ENCODE assay signal across 23 cellular contexts in the genomic region with DNA sequence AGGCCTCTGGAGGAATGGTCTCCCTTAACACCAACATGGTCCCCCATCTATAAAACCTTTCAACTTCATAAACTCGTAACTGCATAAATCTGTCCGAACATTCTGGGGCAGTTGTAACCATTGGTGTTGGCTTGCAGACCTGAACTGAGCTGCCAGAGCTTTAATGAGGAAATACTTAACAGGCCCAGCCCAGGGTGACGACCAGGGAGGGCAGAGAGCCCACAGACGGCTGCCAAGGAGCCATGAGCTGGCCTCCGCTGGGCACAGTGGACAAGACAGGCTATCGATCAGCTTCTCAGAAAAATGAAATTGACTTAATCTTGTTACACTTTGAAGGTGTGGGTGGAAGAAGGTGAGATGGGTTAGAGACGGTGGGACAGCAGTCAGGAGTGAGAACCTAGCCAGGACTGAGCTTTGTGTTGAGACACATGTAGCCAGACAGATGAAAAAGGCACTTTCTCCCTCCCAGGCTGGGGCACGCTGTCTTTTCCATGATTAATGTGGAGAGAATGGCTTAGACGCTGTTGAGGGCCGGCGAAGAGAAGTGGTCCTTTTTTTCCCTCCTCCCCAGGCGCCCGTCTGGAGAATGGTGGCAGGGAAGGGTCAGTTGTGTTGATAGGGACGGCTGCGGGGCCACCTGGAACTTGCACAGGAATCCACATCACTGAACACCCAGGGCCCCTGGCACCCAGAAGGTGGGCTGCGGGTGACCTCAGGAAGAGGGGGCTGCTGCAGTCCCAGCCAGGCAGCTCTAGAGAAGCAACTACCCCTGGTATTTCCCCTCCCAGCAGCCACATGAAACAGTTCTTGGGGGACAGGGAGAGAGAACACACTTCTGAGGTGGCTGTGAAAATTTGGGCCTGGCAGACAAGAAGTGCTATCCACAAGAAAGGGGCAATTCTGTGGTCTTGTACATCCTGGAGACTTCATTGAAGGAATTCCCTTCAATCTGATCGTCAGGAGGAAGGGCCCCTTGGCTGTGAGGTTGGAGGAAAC. TPM values are rescaled to one million over a fixed set of nuclear protein-coding genes. Genes with fewer than 3 reads are reported as not detected.
"Had no signal": no experiment of that assay in that cellular context is flagged by ENCODE, and none has a peak within 500 bp of the region (broad histone marks: within the 10 kb centered on the region; RNA-seq: fewer than 3 reads in every experiment).

No MANE protein-coding gene starts in this region.

- H3K4me3 ChIP-seq: adrenal gland, breast epithelium, left lung, spleen, tibial artery, vagina had no signal

- H3K27ac ChIP-seq: adrenal gland, breast epithelium, left lung, parathyroid adenoma, spleen, tibial artery, vagina had no signal

- H3K27me3 ChIP-seq: adrenal gland, breast epithelium, left lung, spleen, tibial artery, vagina had no signal

- H3K4me3 Mint-ChIP-seq: activated CD4-positive, alpha-beta T cell treated with anti-CD3 and anti-CD28 coated beads for 36 hours; activated T-helper 1 cell treated with anti-CD3 and anti-CD28 coated beads, Interleukin-12 subunit alpha, Interleukin-12 subunit beta, Interleukin-2, Interleukin-4 antibody, amounts not matched to agents 30 ng/mL and 10 ng/mL and 1 ng/mL, durations not matched to agents 14 hours and 24 hours and 36 hours; memory B cell; naive thymus-derived CD4-positive, alpha-beta T cell; T-cell; WTC11 had no signal

- H3K36me3 Mint-ChIP-seq: activated naive CD4-positive, alpha-beta T cell treated with anti-CD3 and anti-CD28 coated beads, Interleukin-2, amount 50 U/mL, for 72 hours; memory B cell; naive thymus-derived CD4-positive, alpha-beta T cell; T-cell; WTC11 had no signal

- H3K36me3 ChIP-seq: adrenal gland, breast epithelium, left lung, spleen, tibial artery, vagina had no signal

- H3K4me1 Mint-ChIP-seq: activated CD4-positive, alpha-beta T cell treated with anti-CD3 and anti-CD28 coated beads for 36 hours; memory B cell; T-cell had no signal

- ATAC-seq: activated CD4-positive, alpha-beta T cell treated with anti-CD3 and anti-CD28 coated beads for 36 hours; activated naive CD4-positive, alpha-beta T cell treated with anti-CD3 and anti-CD28 coated beads, Interleukin-2, amount 50 U/mL, for 72 hours; naive thymus-derived CD4-positive, alpha-beta T cell; T-cell; WTC11 had no signal

- H3K9me3 ChIP-seq: adrenal gland, breast epithelium, left lung, spleen, tibial artery, vagina had no signal

- FAIRE-seq: astrocyte, islet of Langerhans had no signal

- H3K9me3 Mint-ChIP-seq: activated naive CD4-positive, alpha-beta T cell treated with anti-CD3 and anti-CD28 coated beads, Interleukin-2, amount 50 U/mL, for 72 hours; activated T-helper 1 cell treated with anti-CD3 and anti-CD28 coated beads, Interleukin-12 subunit alpha, Interleukin-12 subunit beta, Interleukin-2, Interleukin-4 antibody, amounts not matched to agents 30 ng/mL and 10 ng/mL and 1 ng/mL, durations not matched to agents 14 hours and 24 hours and 36 hours; memory B cell; naive thymus-derived CD4-positive, alpha-beta T cell; T-cell; WTC11 had no signal

- H3K27ac Mint-ChIP-seq: activated CD4-positive, alpha-beta T cell treated with anti-CD3 and anti-CD28 coated beads for 36 hours; activated T-helper 1 cell treated with anti-CD3 and anti-CD28 coated beads, Interleukin-12 subunit alpha, Interleukin-12 subunit beta, Interleukin-2, Interleukin-4 antibody, amounts not matched to agents 30 ng/mL and 10 ng/mL and 1 ng/mL, durations not matched to agents 14 hours and 24 hours and 36 hours; memory B cell; T-cell; WTC11 had no signal

- H3K4me1 ChIP-seq: adrenal gland, breast epithelium, left lung, parathyroid adenoma, spleen, tibial artery had no signal

- DNase-seq: activated CD4-positive, alpha-beta T cell treated with anti-CD3 and anti-CD28 coated beads for 36 hours; activated CD4-positive, alpha-beta T cell treated with anti-CD3 and anti-CD28 coated beads, Interleukin-2, amount 50 U/mL, for 48 hours; activated gamma-delta T cell treated with Interleukin-2 at 50 U/mL for 16 hours; adrenal gland; effector CD4-positive, alpha-beta T cell; left lung; naive thymus-derived CD4-positive, alpha-beta T cell; spleen; stimulated activated CD4-positive, alpha-beta T cell treated with anti-CD3 and anti-CD28 coated beads, Interleukin-4, amount 100 ng/mL, for 4 hours; stimulated activated naive CD4-positive, alpha-beta T cell; substantia nigra; T-cell had no signal

RNA-seq across cellular contexts. Expression of gene ARSI, which starts 27.5 kb away (rescaled TPM):
- total RNA-seq: activated CD4-positive, alpha-beta T cell treated with anti-CD3 and anti-CD28 coated beads for 36 hours; activated naive CD4-positive, alpha-beta T cell treated with anti-CD3 and anti-CD28 coated beads, Interleukin-2, amount 50 U/mL, for 72 hours; activated T-helper 1 cell treated with anti-CD3 and anti-CD28 coated beads, Interleukin-12 subunit alpha, Interleukin-12 subunit beta, Interleukin-2, Interleukin-4 antibody, amounts not matched to agents 30 ng/mL and 10 ng/mL and 1 ng/mL, durations not matched to agents 14 hours and 24 hours and 36 hours had no signal
- polyA plus RNA-seq: naive thymus-derived CD4-positive, alpha-beta T cell had no signal

RNA-seq across cellular contexts. Expression of gene CAMK2A, which starts 40.6 kb away (rescaled TPM):
- total RNA-seq: activated CD4-positive, alpha-beta T cell treated with anti-CD3 and anti-CD28 coated beads for 36 hours; activated naive CD4-positive, alpha-beta T cell treated with anti-CD3 and anti-CD28 coated beads, Interleukin-2, amount 50 U/mL, for 72 hours; activated T-helper 1 cell treated with anti-CD3 and anti-CD28 coated beads, Interleukin-12 subunit alpha, Interleukin-12 subunit beta, Interleukin-2, Interleukin-4 antibody, amounts not matched to agents 30 ng/mL and 10 ng/mL and 1 ng/mL, durations not matched to agents 14 hours and 24 hours and 36 hours; glomerular endothelial cell; naive thymus-derived CD4-positive, alpha-beta T cell; T-cell had no signal
- polyA plus RNA-seq: naive thymus-derived CD4-positive, alpha-beta T cell had no signal
